8 cellular contexts compared by ENCODE assay signal in genomic region chr1:32500387-32501209, GRCh38. TPM values are rescaled to one million over a fixed set of nuclear protein-coding genes. Genes with fewer than 3 reads are reported as not detected.
DNase-seq lines count a peak whose midpoint lies in the region; ATAC-seq and TF ChIP-seq lines count a peak whose summit lies in the region.

No MANE protein-coding gene starts in this region.

- H3K4me3 Mint-ChIP-seq in IgD-negative memory B cell, result peak overlapping the region; percentile 50 to 92 (median 84)

- H3K4me1 ChIP-seq in Panc1 (ENCODE audit: control insufficient read depth, insufficient read depth, low read length) (no peaks in the 10 kb centered on the region; the same call in 1 of the 2 replicates), hepatocyte (ENCODE audit: insufficient read depth) (peaks cover 11% of the 10 kb centered on the region), prostate gland (replicated peaks) (peaks cover 12% of the 10 kb centered on the region)

- no peak overlapping the region for H3K27ac Mint-ChIP-seq in IgD-negative memory B cell

- H2AFZ ChIP-seq in hepatocyte, result peak overlapping the region; percentile 87

- peaks cover 0 to 2% (median 2%) of the 10 kb centered on the region in 3 donors for H3K4me1 Mint-ChIP-seq in IgD-negative memory B cell

- POLR2A ChIA-PET in Panc1 (lab: Charles Lee), result no interaction called here

- TF ChIP-seq CTCF in Panc1 (IDR thresholded peaks at IDR 0.05), result no peak; the same call in 1 of the 2 replicates
- peak; percentile 12 for TF ChIP-seq CTCF in hepatocyte (IDR thresholded peaks at IDR 0.05; ENCODE audit: poor library complexity)
- peak in 2 of 4 experiments; percentile 35 to 52 for TF ChIP-seq CTCF in prostate gland (IDR thresholded peaks at IDR 0.05)

- no TSS peak for BruUV-seq in Panc1 (replicated peaks; lab: Mats Ljungman, UMichigan)

- no peaks in the 10 kb centered on the region for H3K9me3 Mint-ChIP-seq in IgD-negative memory B cell

- no peaks in the 10 kb centered on the region for H3K27me3 ChIP-seq in Panc1 (ENCODE audit: control insufficient read depth, insufficient read depth, low read length)
- H3K27me3 ChIP-seq in hepatocyte, result no peaks in the 10 kb centered on the region
- no peaks in the 10 kb centered on the region for H3K27me3 ChIP-seq in prostate gland (replicated peaks; ENCODE audit: insufficient read depth)

- no peaks in the 10 kb centered on the region for H4K20me1 ChIP-seq in hepatocyte (ENCODE audit: insufficient read depth, poor library complexity, severe bottlenecking)

- in situ Hi-C loops in Panc1 (cut with HindIII; ENCODE audit: low pct_unique_long_range_greater_than_20kb, low sequenced_read_pairs), result no loop called here

- no peaks in the 10 kb centered on the region for H3K36me3 ChIP-seq in Panc1 (ENCODE audit: control insufficient read depth, insufficient read depth, low read length)
- H3K36me3 ChIP-seq in hepatocyte (replicated peaks; ENCODE audit: insufficient read depth, low read depth), result no peaks in the 10 kb centered on the region
- H3K36me3 ChIP-seq in prostate gland, result no peaks in the 10 kb centered on the region

- H3K9me2 ChIP-seq in hepatocyte (replicated peaks; ENCODE audit: insufficient read depth), result no peaks in the 10 kb centered on the region

- no peaks in the 10 kb centered on the region for H3K36me3 Mint-ChIP-seq in IgD-negative memory B cell

- 7% methylated on average over 18 of the region's 99 CpGs for WGBS in hepatocyte (ENCODE audit: low lambda C conversion rate, missing lambda C conversion rate)
- 2% methylated on average over 51 of the region's 99 CpGs for WGBS in prostate gland

- CTCF ChIA-PET in Panc1 (lab: Charles Lee), result interaction anchor here (0.6 kb wide), 1 partner anchor 427 kb away, joined by 3 read pairs; no protein-coding TSS in a partner anchor

- H3K27ac ChIP-seq in Panc1 (ENCODE audit: low read length) (peak overlapping the region; percentile 71), hepatocyte (peak overlapping the region; percentile 85), prostate gland (peak overlapping the region; percentile 96 to 98)

- H3K4me3 ChIP-seq in Panc1 (ENCODE audit: low read depth in 2 of 2, low read length in 2 of 2) (peak overlapping the region; percentile 48 to 79), hepatocyte (peak overlapping the region; percentile 84), prostate gland (peak overlapping the region; percentile 61 to 83)

- intact Hi-C loops in Panc1 (cut with micrococcal nuclease; ENCODE audit: unreplicated experiment) (no loop called here), prostate gland (cut with DNase I) (no loop called here)

- DNase-seq in activated CD8-positive, alpha-beta memory T cell treated with anti-CD3 and anti-CD28 coated beads for 24 hours, result peak; percentile 69
- no peak for DNase-seq in activated CD8-positive, alpha-beta memory T cell treated with anti-CD3 and anti-CD28 coated beads, Interleukin-2, amount 50 U/mL, for 4 hours
- DNase-seq in Panc1 (ENCODE audit: low read depth, low spot score) (no peak), astrocyte of the hippocampus (ENCODE audit: low read depth, low spot score) (peak; percentile 86), hepatocyte (ENCODE audit: low spot score) (peak; percentile 86), prostate gland (ENCODE audit: low spot score) (peak; percentile 51)

- ATAC-seq in Panc1 (peak; percentile 96), GM18873 (IDR thresholded peaks at IDR 0.05; ENCODE audit: low FRiP score, unreplicated experiment) (no peak)

- H3K79me2 ChIP-seq in hepatocyte, result no peaks in the 10 kb centered on the region

- peaks cover 30% of the 10 kb centered on the region for H3K27me3 Mint-ChIP-seq in IgD-negative memory B cell

- no peak for TF ChIP-seq POLR2A in prostate gland (IDR thresholded peaks at IDR 0.05)

- H3K9me3 ChIP-seq in Panc1 (ENCODE audit: control insufficient read depth, insufficient read depth, low read depth, low read length) (no peaks in the 10 kb centered on the region), hepatocyte (ENCODE audit: low read depth) (no peaks in the 10 kb centered on the region), prostate gland (no peaks in the 10 kb centered on the region)

- peak overlapping the region; percentile 79 for H3K4me2 ChIP-seq in hepatocyte

RNA-seq across cellular contexts. Expression of gene ZBTB8B, which starts 35.7 kb away (rescaled TPM):
- polyA plus RNA-seq in IgD-negative memory B cell (not detected), hepatocyte (0.22 and 0.28 TPM in 2 replicates)
- total RNA-seq in Panc1 (2021; ENCODE audit: unreplicated experiment) (0.08 TPM), hepatocyte (0.36 and 0.90 TPM in 2 replicates), prostate gland (under 1 TPM; 0.18 to 0.45 TPM)
- polyA plus RNA-seq in Panc1 (2012; ENCODE audit: insufficient read length), result 0.04 TPM

RNA-seq across cellular contexts. Expression of gene ZBTB8A, which starts 38.6 kb away (rescaled TPM):
- polyA plus RNA-seq in IgD-negative memory B cell, result 0.14 TPM
- 6.5 TPM for total RNA-seq in Panc1 (2021; ENCODE audit: unreplicated experiment)
- 2.7 TPM for polyA plus RNA-seq in Panc1 (2012; ENCODE audit: insufficient read length)
- 5.1 and 5.7 TPM in 2 replicates for total RNA-seq in hepatocyte
- polyA plus RNA-seq in hepatocyte, result 3.0 and 3.7 TPM in 2 replicates
- 1 to 10 TPM; 5.9 to 7.4 TPM for total RNA-seq in prostate gland

Comparison
In these comparisons a context has a peak if more than half of its experiments do, and no peak if none do; other contexts are left out.
1. DNase-seq: peak in activated CD8-positive, alpha-beta memory T cell treated with anti-CD3 and anti-CD28 coated beads for 24 hours (single experiment), astrocyte of the hippocampus (single experiment), hepatocyte (single experiment) and prostate gland (single experiment); none in activated CD8-positive, alpha-beta memory T cell treated with anti-CD3 and anti-CD28 coated beads, Interleukin-2, amount 50 U/mL, for 4 hours (single experiment) and Panc1 (single experiment).
2. Peak in every context shown above with its lines, with median percentiles within 50 percentile points of each other: H3K27ac ChIP-seq and H3K4me3 ChIP-seq.